In genomic region chr2:15559800-15560403, GRCh38 we compare ENCODE assay signal across 8 cellular contexts. TPM values are rescaled to one million over a fixed set of nuclear protein-coding genes. Genes with fewer than 3 reads are reported as not detected.
DNase-seq lines count a peak whose midpoint lies in the region; ATAC-seq, FAIRE-seq and TF ChIP-seq lines count a peak whose summit lies in the region.

No MANE protein-coding gene starts in this region.

- in situ Hi-C loops in HAP-1 (cut with MboI; ENCODE audit: low sequenced_read_pairs) = no loop called here

- no peak for DNase-seq in HAP-1 (ENCODE audit: low spot score in 2 of 2)
- DNase-seq in hepatocyte (ENCODE audit: low spot score) = no peak
- DNase-seq in small intestine = no peak
- no peak for DNase-seq in DMS 273 treated with DMSO at 0.1 percent for 48 hours (lab: John Stamatoyannopoulos, UW)
- DNase-seq in foreskin keratinocyte = no peak
- DNase-seq in 8988T = no peak

- peak overlapping the region; percentile 88 for H3K27ac ChIP-seq in hepatocyte
- peak overlapping the region in 1 of 2 donors; percentile 43 for H3K27ac ChIP-seq in small intestine (ENCODE audit: low read depth in 1 of 2, low read length in 1 of 2)
- H3K27ac ChIP-seq in foreskin keratinocyte = no peak overlapping the region

- H3K9me3 ChIP-seq in HAP-1 (no peaks in the 10 kb centered on the region), hepatocyte (ENCODE audit: low read depth) (no peaks in the 10 kb centered on the region), small intestine (ENCODE audit: control insufficient read depth, low read depth) (no peaks in the 10 kb centered on the region)

- H4K20me1 ChIP-seq in hepatocyte (ENCODE audit: insufficient read depth, poor library complexity, severe bottlenecking) = no peaks in the 10 kb centered on the region

- no peaks in the 10 kb centered on the region for H3K36me3 ChIP-seq in HAP-1 (replicated peaks)
- H3K36me3 ChIP-seq in hepatocyte (replicated peaks; ENCODE audit: insufficient read depth, low read depth) = no peaks in the 10 kb centered on the region
- H3K36me3 ChIP-seq in small intestine (ENCODE audit: control insufficient read depth in 2 of 2, insufficient read depth in 2 of 2, low read length in 2 of 2) = no peaks in the 10 kb centered on the region

- peak overlapping the region; percentile 98 for H2AFZ ChIP-seq in hepatocyte

- peaks cover 47% of the 10 kb centered on the region for H3K79me2 ChIP-seq in hepatocyte

- TF ChIP-seq CTCF in WI38 (IDR thresholded peaks at IDR 0.05; ENCODE audit: low read depth, low read length) (no peak), hepatocyte (IDR thresholded peaks at IDR 0.05; ENCODE audit: poor library complexity) (no peak), foreskin keratinocyte (conservative IDR thresholded peaks at IDR 0.05) (no peak)

- H3K4me3 ChIP-seq in HAP-1 = peak overlapping the region; percentile 60
- peak overlapping the region; percentile 79 for H3K4me3 ChIP-seq in WI38 (ENCODE audit: low read depth, low read length)
- H3K4me3 ChIP-seq in hepatocyte = peak overlapping the region; percentile 75
- H3K4me3 ChIP-seq in small intestine (ENCODE audit: low read depth in 1 of 2, low read length in 2 of 2) = peak overlapping the region; percentile 84 to 94

- ATAC-seq in HG03378 (IDR thresholded peaks at IDR 0.05; ENCODE audit: unreplicated experiment) (no peak), foreskin keratinocyte (no peak)

- WGBS in hepatocyte (ENCODE audit: low lambda C conversion rate, missing lambda C conversion rate) = 21% methylated on average over 6 of the region's 6 CpGs
- WGBS in small intestine, 3 donors = 11 to 17% (median 12%) methylated on average over 6 of the region's 6 CpGs

- no peaks in the 10 kb centered on the region for H3K27me3 ChIP-seq in HAP-1 (ENCODE audit: low read depth)
- no peaks in the 10 kb centered on the region for H3K27me3 ChIP-seq in hepatocyte
- no peaks in the 10 kb centered on the region for H3K27me3 ChIP-seq in small intestine (ENCODE audit: control insufficient read depth in 2 of 2, insufficient read depth in 2 of 2, low read length in 2 of 2)
- no peaks in the 10 kb centered on the region for H3K27me3 ChIP-seq in foreskin keratinocyte

- H3K9me2 ChIP-seq in hepatocyte (replicated peaks; ENCODE audit: insufficient read depth) = no peaks in the 10 kb centered on the region

- no peak for FAIRE-seq in small intestine (lab: Jason Lieb, UNC)

- peak overlapping the region; percentile 84 for H3K4me2 ChIP-seq in hepatocyte

- H3K4me1 ChIP-seq in HAP-1 (peaks cover 11% of the 10 kb centered on the region), hepatocyte (ENCODE audit: insufficient read depth) (peaks cover 18% of the 10 kb centered on the region), small intestine (ENCODE audit: control insufficient read depth in 2 of 2, insufficient read depth in 1 of 2, low read depth in 1 of 2, low read length in 1 of 2) (peaks cover 4 to 15% of the 10 kb centered on the region in 2 donors), foreskin keratinocyte (peaks cover 13% of the 10 kb centered on the region)

RNA-seq across cellular contexts. Expression of gene NBAS, which starts 1.2 kb away (rescaled TPM):
- total RNA-seq in hepatocyte = 45.8 and 47.2 TPM in 2 replicates
- polyA plus RNA-seq in hepatocyte = 18.5 and 20.8 TPM in 2 replicates
- 10 to 100 TPM; 26.0 to 36.9 (median 30.3) TPM for polyA plus RNA-seq in small intestine
- 37.0 and 41.6 TPM in 2 replicates for total RNA-seq in foreskin keratinocyte
- 24.1 and 27.8 TPM in 2 replicates for polyA plus RNA-seq in foreskin keratinocyte

RNA-seq across cellular contexts. Expression of gene DDX1, which starts 31.8 kb away (rescaled TPM):
- total RNA-seq in hepatocyte = 70.2 and 76.7 TPM in 2 replicates
- 76.2 and 82.6 TPM in 2 replicates for polyA plus RNA-seq in hepatocyte
- 10 to 100 TPM; 74.6 to 83.9 (median 74.8) TPM for polyA plus RNA-seq in small intestine
- total RNA-seq in foreskin keratinocyte = 124 and 127 TPM in 2 replicates
- polyA plus RNA-seq in foreskin keratinocyte = 80.3 and 92.1 TPM in 2 replicates
